ENCODE assay signal across 17 cellular contexts in the genomic region with DNA sequence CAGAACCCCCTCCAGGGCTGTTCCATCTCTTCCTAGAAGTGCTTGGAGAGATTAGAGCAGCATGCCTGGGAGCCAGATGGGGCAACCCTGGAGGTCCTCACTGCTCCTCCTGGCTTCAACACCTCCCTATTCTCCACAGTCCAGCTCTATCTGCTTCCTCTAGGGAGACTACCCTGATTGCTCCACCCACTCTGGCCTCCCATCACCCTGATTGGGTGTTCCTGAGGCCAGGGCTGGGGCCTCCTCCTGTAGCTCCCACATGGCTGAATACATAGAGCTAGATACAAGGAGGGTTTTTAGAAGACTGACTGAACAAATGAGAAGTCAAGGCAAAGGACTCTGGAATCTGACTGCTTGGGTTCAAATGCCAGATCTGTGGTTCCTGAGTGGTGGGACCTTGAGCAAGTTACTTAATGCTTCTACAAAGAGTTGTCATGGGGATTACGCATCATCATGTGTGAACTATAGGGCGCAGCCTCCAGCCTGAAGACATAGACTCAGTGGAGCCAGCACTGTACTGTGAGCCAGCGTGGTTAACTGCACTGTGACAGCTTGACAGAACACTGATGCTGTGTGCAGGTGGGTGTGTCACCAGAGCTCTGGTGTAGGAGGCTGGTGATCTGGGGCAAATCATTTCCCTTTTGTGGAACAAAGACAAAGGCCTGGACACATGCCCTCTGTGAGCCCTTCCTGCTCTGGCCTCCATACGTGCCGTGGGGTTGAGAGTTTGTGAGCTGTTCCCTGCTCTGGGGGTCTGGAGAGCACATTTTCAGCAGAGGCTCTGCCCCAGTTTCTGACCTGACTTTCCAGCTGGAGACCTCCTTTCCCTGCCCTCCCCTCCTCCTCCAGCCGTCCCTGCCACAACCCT.
A peak's percentile ranks its signal among the peaks of the same experiment; 100 is the strongest.
DNase-seq lines count a peak whose midpoint lies in the region; ATAC-seq and TF ChIP-seq lines count a peak whose summit lies in the region.
"Had no signal": no experiment of that assay in that cellular context is flagged by ENCODE, and none has a peak within 500 bp of the region (broad histone marks: within the 10 kb centered on the region; RNA-seq: fewer than 3 reads in every experiment).

No MANE protein-coding gene starts in this region.

- H3K4me2 ChIP-seq in PC-3 (ENCODE audit: low read length) = no peak overlapping the region

- H3K4me1 ChIP-seq in upper lobe of right lung = no peaks in the 10 kb centered on the region
- H3K4me1 ChIP-seq in PC-3 (ENCODE audit: insufficient read depth, low read length) = no peaks in the 10 kb centered on the region

- no peaks in the 10 kb centered on the region for H3K4me1 Mint-ChIP-seq in activated naive CD8-positive, alpha-beta T cell treated with anti-CD3 and anti-CD28 coated beads, Interleukin-2, amount 50 U/mL, for 24 hours
- no peaks in the 10 kb centered on the region for H3K4me1 Mint-ChIP-seq in activated naive CD8-positive, alpha-beta T cell treated with anti-CD3 and anti-CD28 coated beads for 36 hours
- no peaks in the 10 kb centered on the region for H3K4me1 Mint-ChIP-seq in activated CD8-positive, alpha-beta memory T cell treated with anti-CD3 and anti-CD28 coated beads, Interleukin-2, amount 10 ng/mL, durations not matched to agents 7 days and 5 days
- H3K4me1 Mint-ChIP-seq in activated T-helper 1 cell treated with anti-CD3 and anti-CD28 coated beads, Interleukin-12 subunit alpha, Interleukin-12 subunit beta, Interleukin-2, Interleukin-4 antibody, amounts not matched to agents 30 ng/mL and 10 ng/mL and 1 ng/mL, durations not matched to agents 14 hours and 24 hours and 36 hours (ENCODE audit: low read depth) = no peaks in the 10 kb centered on the region

- CTCF ChIA-PET in activated CD8-positive, alpha-beta memory T cell treated with anti-CD3 and anti-CD28 coated beads, Interleukin-2, amount 10 ng/mL, durations not matched to agents 7 days and 5 days (lab: Charles Lee) = no interaction called here
- CTCF ChIA-PET in PC-3 (lab: Charles Lee) = no interaction called here

- H3K9me3 Mint-ChIP-seq in activated naive CD8-positive, alpha-beta T cell treated with anti-CD3 and anti-CD28 coated beads, Interleukin-2, amount 50 U/mL, for 24 hours = no peaks in the 10 kb centered on the region
- no peaks in the 10 kb centered on the region for H3K9me3 Mint-ChIP-seq in activated naive CD8-positive, alpha-beta T cell treated with anti-CD3 and anti-CD28 coated beads for 36 hours
- H3K9me3 Mint-ChIP-seq in activated CD8-positive, alpha-beta memory T cell treated with anti-CD3 and anti-CD28 coated beads, Interleukin-2, amount 10 ng/mL, durations not matched to agents 7 days and 5 days (ENCODE audit: low read depth) = no peaks in the 10 kb centered on the region
- no peaks in the 10 kb centered on the region for H3K9me3 Mint-ChIP-seq in activated T-helper 1 cell treated with anti-CD3 and anti-CD28 coated beads, Interleukin-12 subunit alpha, Interleukin-12 subunit beta, Interleukin-2, Interleukin-4 antibody, amounts not matched to agents 30 ng/mL and 10 ng/mL and 1 ng/mL, durations not matched to agents 14 hours and 24 hours and 36 hours

- intact Hi-C loops in upper lobe of right lung (cut with DNase I) = no loop called here
- intact Hi-C loops in PC-3 (cut with micrococcal nuclease) = no loop called here
- intact Hi-C loops in activated T-helper 1 cell treated with anti-CD3 and anti-CD28 coated beads, Interleukin-12 subunit alpha, Interleukin-12 subunit beta, Interleukin-2, Interleukin-4 antibody, amounts not matched to agents 30 ng/mL and 10 ng/mL and 1 ng/mL, durations not matched to agents 14 hours and 24 hours and 36 hours (cut with micrococcal nuclease) = no loop called here

- H3K9me2 ChIP-seq in PC-3 (replicated peaks; ENCODE audit: low read length) = no peaks in the 10 kb centered on the region

- H3K9ac ChIP-seq in PC-3 (ENCODE audit: low read length) = no peak overlapping the region

- no peak overlapping the region for H3K4me3 ChIP-seq in upper lobe of right lung
- no peak overlapping the region for H3K4me3 ChIP-seq in PC-3 (ENCODE audit: low read length)
- H3K4me3 ChIP-seq: GM12878, SK-N-MC had no signal

- POLR2A ChIA-PET in PC-3 (lab: Charles Lee; ENCODE audit: unreplicated experiment) = no interaction called here

- no peak overlapping the region for H3K4me3 Mint-ChIP-seq in activated naive CD8-positive, alpha-beta T cell treated with anti-CD3 and anti-CD28 coated beads, Interleukin-2, amount 50 U/mL, for 24 hours
- H3K4me3 Mint-ChIP-seq in activated naive CD8-positive, alpha-beta T cell treated with anti-CD3 and anti-CD28 coated beads for 36 hours = no peak overlapping the region
- no peak overlapping the region for H3K4me3 Mint-ChIP-seq in activated CD8-positive, alpha-beta memory T cell treated with anti-CD3 and anti-CD28 coated beads, Interleukin-2, amount 10 ng/mL, durations not matched to agents 7 days and 5 days
- no peak overlapping the region for H3K4me3 Mint-ChIP-seq in activated T-helper 1 cell treated with anti-CD3 and anti-CD28 coated beads, Interleukin-12 subunit alpha, Interleukin-12 subunit beta, Interleukin-2, Interleukin-4 antibody, amounts not matched to agents 30 ng/mL and 10 ng/mL and 1 ng/mL, durations not matched to agents 14 hours and 24 hours and 36 hours
- H3K4me3 Mint-ChIP-seq: nephron had no signal

- H3K27ac ChIP-seq in upper lobe of right lung (no peak overlapping the region), PC-3 (ENCODE audit: low read length) (no peak overlapping the region)
- H3K27ac ChIP-seq: SK-N-MC had no signal

- no peaks in the 10 kb centered on the region for H3K36me3 ChIP-seq in upper lobe of right lung
- H3K36me3 ChIP-seq in PC-3 (ENCODE audit: low read depth, low read length) = no peaks in the 10 kb centered on the region

- no peak for TF ChIP-seq CTCF in upper lobe of right lung (IDR thresholded peaks at IDR 0.05)
- TF ChIP-seq CTCF in PC-3 (conservative IDR thresholded peaks at IDR 0.05; ENCODE audit: low read depth, low read length) = no peak

- no peak overlapping the region for H2AFZ ChIP-seq in PC-3 (ENCODE audit: low read length)

- no peaks in the 10 kb centered on the region for H3K27me3 ChIP-seq in upper lobe of right lung
- peaks cover 26% of the 10 kb centered on the region for H3K27me3 ChIP-seq in PC-3 (ENCODE audit: low read length)

- H3K27ac Mint-ChIP-seq in activated naive CD8-positive, alpha-beta T cell treated with anti-CD3 and anti-CD28 coated beads, Interleukin-2, amount 50 U/mL, for 24 hours = no peak overlapping the region
- H3K27ac Mint-ChIP-seq in activated naive CD8-positive, alpha-beta T cell treated with anti-CD3 and anti-CD28 coated beads for 36 hours = no peak overlapping the region
- H3K27ac Mint-ChIP-seq in activated CD8-positive, alpha-beta memory T cell treated with anti-CD3 and anti-CD28 coated beads, Interleukin-2, amount 10 ng/mL, durations not matched to agents 7 days and 5 days = no peak overlapping the region
- H3K27ac Mint-ChIP-seq in activated T-helper 1 cell treated with anti-CD3 and anti-CD28 coated beads, Interleukin-12 subunit alpha, Interleukin-12 subunit beta, Interleukin-2, Interleukin-4 antibody, amounts not matched to agents 30 ng/mL and 10 ng/mL and 1 ng/mL, durations not matched to agents 14 hours and 24 hours and 36 hours = no peak overlapping the region
- H3K27ac Mint-ChIP-seq: nephron had no signal

- H3K36me3 Mint-ChIP-seq in activated naive CD8-positive, alpha-beta T cell treated with anti-CD3 and anti-CD28 coated beads, Interleukin-2, amount 50 U/mL, for 24 hours (ENCODE audit: low read depth) = no peaks in the 10 kb centered on the region
- no peaks in the 10 kb centered on the region for H3K36me3 Mint-ChIP-seq in activated naive CD8-positive, alpha-beta T cell treated with anti-CD3 and anti-CD28 coated beads for 36 hours
- no peaks in the 10 kb centered on the region for H3K36me3 Mint-ChIP-seq in activated CD8-positive, alpha-beta memory T cell treated with anti-CD3 and anti-CD28 coated beads, Interleukin-2, amount 10 ng/mL, durations not matched to agents 7 days and 5 days
- no peaks in the 10 kb centered on the region for H3K36me3 Mint-ChIP-seq in activated T-helper 1 cell treated with anti-CD3 and anti-CD28 coated beads, Interleukin-12 subunit alpha, Interleukin-12 subunit beta, Interleukin-2, Interleukin-4 antibody, amounts not matched to agents 30 ng/mL and 10 ng/mL and 1 ng/mL, durations not matched to agents 14 hours and 24 hours and 36 hours (ENCODE audit: low read depth)

- ATAC-seq in activated naive CD8-positive, alpha-beta T cell treated with anti-CD3 and anti-CD28 coated beads, Interleukin-2, amount 50 U/mL, for 24 hours = peak; percentile 81
- ATAC-seq in activated CD8-positive, alpha-beta memory T cell treated with anti-CD3 and anti-CD28 coated beads, Interleukin-2, amount 10 ng/mL, durations not matched to agents 7 days and 5 days = no peak
- ATAC-seq in left lobe of liver (no peak), upper lobe of right lung (no peak), PC-3 (no peak), GM18520 (IDR thresholded peaks at IDR 0.05; ENCODE audit: unreplicated experiment) (no peak)
- ATAC-seq: GM12878, HepG2 had no signal

- H4K20me1 ChIP-seq in PC-3 (ENCODE audit: low read length) = no peaks in the 10 kb centered on the region

- H3K27me3 Mint-ChIP-seq in activated naive CD8-positive, alpha-beta T cell treated with anti-CD3 and anti-CD28 coated beads, Interleukin-2, amount 50 U/mL, for 24 hours = no peaks in the 10 kb centered on the region
- no peaks in the 10 kb centered on the region for H3K27me3 Mint-ChIP-seq in activated naive CD8-positive, alpha-beta T cell treated with anti-CD3 and anti-CD28 coated beads for 36 hours
- H3K27me3 Mint-ChIP-seq in activated CD8-positive, alpha-beta memory T cell treated with anti-CD3 and anti-CD28 coated beads, Interleukin-2, amount 10 ng/mL, durations not matched to agents 7 days and 5 days = no peaks in the 10 kb centered on the region
- peaks cover 2% of the 10 kb centered on the region for H3K27me3 Mint-ChIP-seq in activated T-helper 1 cell treated with anti-CD3 and anti-CD28 coated beads, Interleukin-12 subunit alpha, Interleukin-12 subunit beta, Interleukin-2, Interleukin-4 antibody, amounts not matched to agents 30 ng/mL and 10 ng/mL and 1 ng/mL, durations not matched to agents 14 hours and 24 hours and 36 hours (ENCODE audit: insufficient read depth)

- no peak for DNase-seq in activated naive CD8-positive, alpha-beta T cell treated with anti-CD3 and anti-CD28 coated beads, Interleukin-2, amount 50 U/mL, for 24 hours
- no peak for DNase-seq in activated naive CD8-positive, alpha-beta T cell treated with anti-CD3 and anti-CD28 coated beads for 36 hours
- peak; percentile 23 for DNase-seq in activated CD8-positive, alpha-beta memory T cell treated with anti-CD3 and anti-CD28 coated beads, Interleukin-2, amount 10 ng/mL, durations not matched to agents 7 days and 5 days
- DNase-seq in left lobe of liver (ENCODE audit: low spot score) (peak; percentile 12), upper lobe of right lung (peak; percentile 42), PC-3 (no peak)
- no peak for DNase-seq in activated T-helper 1 cell treated with anti-CD3 and anti-CD28 coated beads, Interleukin-12 subunit alpha, Interleukin-12 subunit beta, Interleukin-2, Interleukin-4 antibody, amounts not matched to agents 30 ng/mL and 10 ng/mL and 1 ng/mL, durations not matched to agents 14 hours and 24 hours and 36 hours (ENCODE audit: low spot score)
- DNase-seq: activated naive CD4-positive, alpha-beta T cell; HCEC 1CT; NCI-H2029; NK-92 treated with Interleukin-12 subunit alpha and Interleukin-12 subunit beta, amount 100 ng/mL, for 24 hours; small intestine had no signal

- BruUV-seq in PC-3 (replicated peaks; lab: Mats Ljungman, UMichigan) = no TSS peak

- H3K9me3 ChIP-seq in upper lobe of right lung (no peaks in the 10 kb centered on the region), PC-3 (ENCODE audit: low read length) (no peaks in the 10 kb centered on the region)

- H3K79me2 ChIP-seq in PC-3 (ENCODE audit: low read length) = no peaks in the 10 kb centered on the region

- no peaks in the 10 kb centered on the region for H3F3A ChIP-seq in PC-3 (ENCODE audit: low read length, unreplicated experiment)

Comparison
In these comparisons a context has a peak if more than half of its experiments do, and no peak if none do; other contexts are left out.
1. DNase-seq: peak in activated CD8-positive, alpha-beta memory T cell treated with anti-CD3 and anti-CD28 coated beads, Interleukin-2, amount 10 ng/mL, durations not matched to agents 7 days and 5 days (single experiment), left lobe of liver (single experiment) and upper lobe of right lung (single experiment); none in activated naive CD8-positive, alpha-beta T cell treated with anti-CD3 and anti-CD28 coated beads, Interleukin-2, amount 50 U/mL, for 24 hours (single experiment), activated naive CD8-positive, alpha-beta T cell treated with anti-CD3 and anti-CD28 coated beads for 36 hours (single experiment), PC-3 (single experiment) and activated T-helper 1 cell treated with anti-CD3 and anti-CD28 coated beads, Interleukin-12 subunit alpha, Interleukin-12 subunit beta, Interleukin-2, Interleukin-4 antibody, amounts not matched to agents 30 ng/mL and 10 ng/mL and 1 ng/mL, durations not matched to agents 14 hours and 24 hours and 36 hours (single experiment).